ENCODE assay signal across 8 cellular contexts in genomic region chr1:91499904-91500755, GRCh38. TPM values are rescaled to one million over a fixed set of nuclear protein-coding genes. Genes with fewer than 3 reads are reported as not detected.
DNase-seq lines count a peak whose midpoint lies in the region; ATAC-seq, FAIRE-seq and TF ChIP-seq lines count a peak whose summit lies in the region.

No MANE protein-coding gene starts in this region.

- peaks cover 10% of the 10 kb centered on the region for H3K79me2 ChIP-seq in keratinocyte (ENCODE audit: control insufficient read depth, insufficient read depth, low read length)

- H3K9me1 ChIP-seq in keratinocyte (ENCODE audit: control insufficient read depth, extremely low read depth, insufficient read depth, low read length), result no peaks in the 10 kb centered on the region

- TF ChIP-seq CTCF in A673 (conservative IDR thresholded peaks at IDR 0.05; ENCODE audit: low read depth, low read length) (no peak), VCaP (conservative IDR thresholded peaks at IDR 0.05) (no peak), keratinocyte (optimal IDR thresholded peaks at IDR 0.05 in 1 of 3, IDR thresholded peaks at IDR 0.05 in 1 of 3, conservative IDR thresholded peaks at IDR 0.05 in 1 of 3; ENCODE audit: extremely low read depth in 1 of 3, insufficient read depth in 2 of 3, low read length in 3 of 3) (no peak), transverse colon (IDR thresholded peaks at IDR 0.05) (no peak)

- peak overlapping the region; percentile 95 for H3K27ac ChIP-seq in A673 (ENCODE audit: low read depth, low read length, poor library complexity, severe bottlenecking)
- peak overlapping the region; percentile 80 for H3K27ac ChIP-seq in VCaP
- H3K27ac ChIP-seq in keratinocyte (ENCODE audit: control insufficient read depth, insufficient read depth, low read length), result peak overlapping the region; percentile 89
- peak overlapping the region; percentile 80 to 92 (median 88) for H3K27ac ChIP-seq in transverse colon

- dilution Hi-C loops in keratinocyte (cut with MboI; ENCODE audit: extremely low pct_ligation_motif_present, low sequenced_read_pairs), result no loop called here

- H4K20me1 ChIP-seq in keratinocyte (ENCODE audit: control insufficient read depth, extremely low read depth, insufficient read depth, low read length), result no peaks in the 10 kb centered on the region

- TSS peak; percentile 95 for BruUV-seq in A673 (replicated peaks; lab: Mats Ljungman, UMichigan)

- H3K36me3 ChIP-seq in A673 (ENCODE audit: insufficient read depth, low read length, poor library complexity, severe bottlenecking), result no peaks in the 10 kb centered on the region
- H3K36me3 ChIP-seq in keratinocyte (ENCODE audit: control insufficient read depth in 2 of 2, extremely low read depth in 1 of 2, insufficient read depth in 2 of 2, low read length in 2 of 2), result no peaks in the 10 kb centered on the region
- H3K36me3 ChIP-seq in transverse colon, result no peaks in the 10 kb centered on the region

- intact Hi-C loops in A673 (cut with micrococcal nuclease; ENCODE audit: unreplicated experiment), result loop anchor here (5.0 kb wide), 3 partner anchors 98 to 333 kb away; partner anchors contain the start of gene HFM1
- intact Hi-C loops in transverse colon (cut with DNase I; ENCODE audit: low total_unique reads), result loop anchor here (10.0 kb wide), 1 partner anchor 95 kb away; the partner anchor contains the start of gene HFM1

- no peak for TF ChIP-seq POLR2A in transverse colon (IDR thresholded peaks at IDR 0.05)

- ATAC-seq in GM18907 (IDR thresholded peaks at IDR 0.05; ENCODE audit: unreplicated experiment) (peak; percentile 21), HG03159 (IDR thresholded peaks at IDR 0.05; ENCODE audit: unreplicated experiment) (peak; percentile 15)

- H3K9ac ChIP-seq in keratinocyte (ENCODE audit: control insufficient read depth, extremely low read depth, insufficient read depth, low read length), result peak overlapping the region; percentile 91

- H3K4me3 ChIP-seq in A673 (ENCODE audit: low read depth, low read length, poor library complexity, severe bottlenecking) (peak overlapping the region; percentile 56), keratinocyte (ENCODE audit: control insufficient read depth in 2 of 3, extremely low read depth in 1 of 3, insufficient read depth in 2 of 3, low read depth in 1 of 3, low read length in 3 of 3) (peak overlapping the region; percentile 69 to 88 (median 87)), transverse colon (peak overlapping the region; percentile 60 to 77 (median 68))

- DNase-seq in A673 (ENCODE audit: low spot score), result no peak
- DNase-seq in keratinocyte (ENCODE audit: low read depth, low spot score), result no peak
- no peak for DNase-seq in transverse colon
- DNase-seq in NK-92 (lab: John Stamatoyannopoulos, UW; ENCODE audit: unreplicated experiment), result no peak
- DNase-seq in stimulated activated CD4-positive, alpha-beta T cell treated with anti-CD3 and anti-CD28 coated beads, Interleukin-4, amount 100 ng/mL, for 24 hours, result no peak

- peak overlapping the region; percentile 98 for H3K4me2 ChIP-seq in keratinocyte (ENCODE audit: control insufficient read depth, extremely low read depth, insufficient read depth, low read depth, low read length)

- CTCF ChIA-PET in A673 (lab: Charles Lee), result interaction anchor here (1.6 kb wide), 1 partner anchor 96 kb away, joined by 5 read pairs; the partner anchor contains the start of gene HFM1

- H2AFZ ChIP-seq in keratinocyte (ENCODE audit: control insufficient read depth, low read length), result peak overlapping the region; percentile 100

- FAIRE-seq in keratinocyte (lab: Jason Lieb, UNC), result peak; percentile 55

- peak; percentile 48 for TF ChIP-seq EP300 in transverse colon (IDR thresholded peaks at IDR 0.05; ENCODE audit: low read depth)

- H3K4me1 ChIP-seq in A673 (ENCODE audit: insufficient read depth, low read length, poor library complexity, severe bottlenecking) (peaks cover 15% of the 10 kb centered on the region), keratinocyte (ENCODE audit: control insufficient read depth, extremely low read depth, insufficient read depth, low read length) (peaks cover 19% of the 10 kb centered on the region), transverse colon (peaks cover 3 to 21% (median 14%) of the 10 kb centered on the region in 4 donors)

- H3K27me3 ChIP-seq in A673 (replicated peaks; ENCODE audit: insufficient read depth, low read depth, low read length, poor library complexity), result no peaks in the 10 kb centered on the region
- H3K27me3 ChIP-seq in keratinocyte (ENCODE audit: control insufficient read depth, extremely low read depth, insufficient read depth, low read length), result no peaks in the 10 kb centered on the region
- no peaks in the 10 kb centered on the region for H3K27me3 ChIP-seq in transverse colon

- 20 to 42% methylated on average over 5 to 14 of the region's 14 CpGs for WGBS in transverse colon (ENCODE audit: low coverage in 1 of 2), 2 donors

- in situ Hi-C loops in transverse colon (cut with MboI; ENCODE audit: low pct_ligation_motif_present in 1 of 4, low pct_unique_long_range_greater_than_20kb in 1 of 4, low sequenced_read_pairs in 3 of 4), result loop anchor here in 1 of 4 donors (25.0 kb wide), 1 partner anchor 787 kb away; the partner anchor contains the start of genes GLMN and RPAP2

- H3K9me3 ChIP-seq in A673 (ENCODE audit: low read depth, low read length, poor library complexity, severe bottlenecking), result no peaks in the 10 kb centered on the region
- H3K9me3 ChIP-seq in keratinocyte (ENCODE audit: control insufficient read depth, low read depth, low read length), result no peaks in the 10 kb centered on the region
- no peaks in the 10 kb centered on the region for H3K9me3 ChIP-seq in transverse colon

- POLR2A ChIA-PET in A673 (lab: Charles Lee; ENCODE audit: low non-redundant PET), result no interaction called here

RNA-seq across cellular contexts. Expression of gene CDC7, which starts 0.5 kb away (rescaled TPM):
- 29.6 and 34.0 TPM in 2 replicates for total RNA-seq in A673 (2021)
- 2.6 to 8.1 TPM (median 4.4 TPM) in 3 replicates for polyA plus RNA-seq in keratinocyte
- polyA plus RNA-seq in keratinocyte (2011; ENCODE audit: low read depth), result 0.49 TPM
- polyA plus RNA-seq in keratinocyte (2011; cell fraction: cytosol; rRNA removed), result 1.7 and 3.2 TPM in 2 replicates
- polyA plus RNA-seq in keratinocyte (2011; cell fraction: nucleus; rRNA removed), result 3.3 and 5.1 TPM in 2 replicates
- 0.87 and 3.6 TPM in 2 replicates for polyA plus RNA-seq in keratinocyte (2012; ENCODE audit: low replicate concordance)
- 0.82 to 4.4 TPM (median 2.9 TPM) in 3 replicates for polyA minus RNA-seq in keratinocyte
- 0.96 TPM for polyA minus RNA-seq in keratinocyte (2011; cell fraction: cytosol; rRNA and poly(A)+ RNA removed)
- 1.2 and 2.1 TPM in 2 replicates for polyA minus RNA-seq in keratinocyte (2011; cell fraction: nucleus; rRNA and poly(A)+ RNA removed)
- 1 to 10 TPM in 2 of 4 donors, under 1 TPM in 1, not detected in 1; 0.68 to 2.8 (median 1.3) TPM for total RNA-seq in transverse colon
